In genomic region chr19:52296773-52297600, GRCh38 we compare ENCODE assay signal across 8 cellular contexts. TPM values are rescaled to one million over a fixed set of nuclear protein-coding genes. Genes with fewer than 3 reads are reported as not detected.
A peak's percentile ranks its signal among the peaks of the same experiment; 100 is the strongest.
DNase-seq lines count a peak whose midpoint lies in the region; ATAC-seq and TF ChIP-seq lines count a peak whose summit lies in the region.

Gene ZNF480, plus strand, starts transcription at chr19:52297169. Its CDS starts 3,244 bp downstream, at chr19:52300413.

- H3K9ac ChIP-seq in iPS-20b (ENCODE audit: low read depth, low read length), result peak within 1 kb of the TSS; percentile 98
- peak within 1 kb of the TSS; percentile 95 for H3K9ac ChIP-seq in skeletal muscle satellite cell (ENCODE audit: low read depth, low read length)

- in situ Hi-C loops in T47D (cut with HindIII; ENCODE audit: low pct_unique_long_range_greater_than_20kb, low sequenced_read_pairs), result no loop called here

- H3K9me3 ChIP-seq in WERI-Rb-1 (ENCODE audit: severe bottlenecking), result peaks cover 3% of the 10 kb centered on the region
- H3K9me3 ChIP-seq in iPS-20b (ENCODE audit: insufficient read depth, low read depth, low read length), result 0 out of 2 replicates have a peak, but pooled peaks cover 9% of the 10 kb centered on the region
- H3K9me3 ChIP-seq in skeletal muscle satellite cell (replicated peaks; ENCODE audit: low read length), result no peaks in the 10 kb centered on the region

- H3K27me3 ChIP-seq in WERI-Rb-1 (ENCODE audit: insufficient read depth, low read depth, severe bottlenecking) (no peaks in the 10 kb centered on the region), iPS-20b (ENCODE audit: insufficient read depth, low read length) (no peaks in the 10 kb centered on the region; the same call in 1 of the 2 replicates), skeletal muscle satellite cell (ENCODE audit: control insufficient read depth, insufficient read depth, low read length) (no peaks in the 10 kb centered on the region)

- H3K27ac ChIP-seq in WERI-Rb-1 (peak within 1 kb of the TSS; percentile 97), iPS-20b (ENCODE audit: low read length) (peak within 1 kb of the TSS; percentile 53)

- H3K4me1 ChIP-seq in iPS-20b (ENCODE audit: insufficient read depth, low read length) (peaks cover 5% of the 10 kb centered on the region), skeletal muscle satellite cell (ENCODE audit: control insufficient read depth, insufficient read depth, low read length) (peaks cover 5% of the 10 kb centered on the region)

- peak within 1 kb of the TSS; percentile 90 for H3K4me2 ChIP-seq in skeletal muscle satellite cell (ENCODE audit: low read length)

- ATAC-seq in HG02840 (IDR thresholded peaks at IDR 0.05; ENCODE audit: low FRiP score, unreplicated experiment) (peak; percentile 67), HG03159 (IDR thresholded peaks at IDR 0.05; ENCODE audit: unreplicated experiment) (no peak)

- H3K4me3 ChIP-seq in WERI-Rb-1 (ENCODE audit: low read depth, low read length) (peak within 1 kb of the TSS; percentile 100), iPS-20b (ENCODE audit: low read length) (peak within 1 kb of the TSS; percentile 97), skeletal muscle satellite cell (ENCODE audit: low read length) (peak within 1 kb of the TSS; percentile 91)

- TF ChIP-seq CTCF in WERI-Rb-1 (IDR thresholded peaks at IDR 0.05; ENCODE audit: low read depth, low read length), result no peak

- H3K36me3 ChIP-seq in WERI-Rb-1, result peaks cover 36% of the 10 kb centered on the region
- H3K36me3 ChIP-seq in iPS-20b (ENCODE audit: insufficient read depth, low read depth, low read length), result peaks cover 38% of the 10 kb centered on the region
- peaks cover 31% of the 10 kb centered on the region for H3K36me3 ChIP-seq in skeletal muscle satellite cell (ENCODE audit: insufficient read depth, low read length)

- peak; percentile 79 for DNase-seq in ELR (ENCODE audit: low read depth)
- DNase-seq in NCI-H2171 (lab: John Stamatoyannopoulos, UW), result peak; percentile 82
- DNase-seq in WERI-Rb-1, result peak; percentile 89
- DNase-seq in T47D (ENCODE audit: low read depth in 1 of 2, low spot score in 1 of 2), result peak; percentile 33 to 84

RNA-seq across cellular contexts. Expression of gene ZNF480, which starts in this region (rescaled TPM):
- total RNA-seq in skeletal muscle satellite cell (2012; rRNA removed), result 7.9 and 10.9 TPM in 2 replicates
